26 cellular contexts compared by ENCODE assay signal in genomic region chr13:111977184-111977516, GRCh38.
"Had no signal": no experiment of that assay in that cellular context is flagged by ENCODE, and none has a peak within 500 bp of the region (broad histone marks: within the 10 kb centered on the region; RNA-seq: fewer than 3 reads in every experiment).

No MANE protein-coding gene starts in this region.

- H3K4me3 Mint-ChIP-seq: naive B cell; natural killer cell; nephron progenitor cell; stimulated activated naive B cell treated with anti-CD40 and anti-IgM and Interleukin-4, amounts not matched to agents 10 μg/mL and 1 μg/mL and 100 μg/mL, for 72 hours had no signal

- H3K27ac ChIP-seq: left lung, lower lobe of right lung, parathyroid adenoma, psoas muscle, right atrium auricular region, right lobe of liver, stomach, thoracic aorta, tibial artery, upper lobe of right lung had no signal

- H3K4me1 Mint-ChIP-seq: stimulated activated naive B cell treated with anti-CD40 and anti-IgM and Interleukin-4, amounts not matched to agents 10 μg/mL and 1 μg/mL and 100 μg/mL, for 72 hours had no signal

- H3K36me3 Mint-ChIP-seq: naive B cell; natural killer cell; stimulated activated naive B cell treated with anti-CD40 and anti-IgM and Interleukin-4, amounts not matched to agents 10 μg/mL and 1 μg/mL and 100 μg/mL, for 72 hours had no signal

- H3K36me3 ChIP-seq: left lung, lower lobe of right lung, right atrium auricular region, right lobe of liver, stomach, thoracic aorta, tibial artery, upper lobe of right lung had no signal

- FAIRE-seq: keratinocyte, urothelium cell line had no signal

- H3K4me3 ChIP-seq: left lung, lower lobe of right lung, psoas muscle, right atrium auricular region, right lobe of liver, smooth muscle cell, stomach, thoracic aorta, tibial artery, upper lobe of right lung had no signal

- H3K27me3 ChIP-seq: right lobe of liver had no signal

- ATAC-seq: left colon; left lung; lower lobe of right lung; natural killer cell; psoas muscle; right lobe of liver; stimulated activated naive B cell treated with anti-CD40 and anti-IgM and Interleukin-4, amounts not matched to agents 10 μg/mL and 1 μg/mL and 100 μg/mL, for 72 hours; stimulated activated naive CD8-positive, alpha-beta T cell treated with anti-CD3 and anti-CD28 coated beads, Interleukin-15, Interleukin-2, amounts not matched to agents 100 U/mL and 50 U/mL, for 24 hours; upper lobe of right lung had no signal

- H3K9ac ChIP-seq: parathyroid adenoma had no signal

- H3K27ac Mint-ChIP-seq: naive B cell; natural killer cell; nephron progenitor cell; stimulated activated naive B cell treated with anti-CD40 and anti-IgM and Interleukin-4, amounts not matched to agents 10 μg/mL and 1 μg/mL and 100 μg/mL, for 72 hours had no signal

- DNase-seq: hippocampal formation; left colon; left lung; lower lobe of right lung; mammary epithelial cell; mesenchymal stem cell; naive B cell; natural killer cell; nephron progenitor cell; nucleus accumbens; psoas muscle; right lobe of liver; stimulated activated CD4-positive, alpha-beta T cell treated with anti-CD3 and anti-CD28 coated beads, Interleukin-1b, Interleukin-23, amount 100 ng/mL, for 48 hours; stimulated activated CD4-positive, alpha-beta T cell treated with anti-CD3 and anti-CD28 coated beads, Interleukin-4, amount 100 ng/mL, for 1 hour; stimulated activated naive B cell treated with anti-CD40 and anti-IgM and Interleukin-4, amounts not matched to agents 10 μg/mL and 1 μg/mL and 100 μg/mL, for 72 hours; stimulated activated naive CD8-positive, alpha-beta T cell treated with anti-CD3 and anti-CD28 coated beads, Interleukin-15, Interleukin-2, amounts not matched to agents 100 U/mL and 50 U/mL, for 24 hours; stomach; tibial artery; trophoblast cell; upper lobe of right lung had no signal

- H3K9me3 ChIP-seq: lower lobe of right lung, psoas muscle, right atrium auricular region, right lobe of liver, thoracic aorta, upper lobe of right lung had no signal

- H3K4me1 ChIP-seq: left lung, lower lobe of right lung, parathyroid adenoma, psoas muscle, right lobe of liver, tibial artery, upper lobe of right lung had no signal
